Comparison of ENCODE assay signal across 1 cellular context in the genomic region with DNA sequence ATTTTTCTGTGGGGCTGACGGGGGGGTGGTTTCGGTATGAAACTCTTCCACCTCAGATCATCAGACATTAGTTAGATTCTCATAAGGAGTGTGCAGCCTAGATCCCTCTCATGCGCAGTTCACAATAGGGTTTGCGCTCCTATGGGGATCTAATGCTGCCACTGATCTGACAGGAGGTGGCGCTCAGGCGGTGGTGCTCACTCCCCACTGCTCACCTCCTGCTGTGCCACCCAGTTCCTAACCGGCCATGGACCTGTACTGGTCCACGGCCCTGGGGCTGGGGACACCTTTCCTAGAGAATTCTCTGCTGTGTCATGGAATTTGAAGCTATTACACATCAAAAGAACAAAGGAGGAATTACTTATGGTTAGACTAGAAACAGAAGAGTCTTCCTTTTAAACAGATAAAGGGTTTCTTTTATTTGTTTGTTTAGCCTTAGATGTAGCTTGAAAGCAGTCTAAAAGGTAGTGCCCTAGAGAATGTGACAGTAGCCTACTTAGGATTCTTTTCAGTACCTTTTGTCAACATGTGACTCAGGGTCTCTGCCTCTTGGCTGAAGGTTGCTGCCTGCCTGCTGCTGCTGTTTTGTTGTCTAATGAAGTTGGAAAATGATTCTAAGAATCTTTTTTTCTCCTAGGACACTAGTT.
TF ChIP-seq lines count a peak whose summit lies in the region.

No MANE protein-coding gene starts in this region.

TF ChIP-seq in HCT116, 20 proteins besides CTCF, POLR2A, EP300 and RAD21 (continued from another document):
- TF ChIP-seq POLR2AphosphoS5 (IDR thresholded peaks at IDR 0.05; ENCODE audit: low read depth, low read length) (no peak), YY1 (IDR thresholded peaks at IDR 0.05; ENCODE audit: extremely low read depth, insufficient replicate concordance, low read depth, low read length) (no peak), SP1 (IDR thresholded peaks at IDR 0.05; ENCODE audit: low read depth) (no peak), CBX3 (IDR thresholded peaks at IDR 0.05; ENCODE audit: low read depth) (no peak), EGR1 (IDR thresholded peaks at IDR 0.05; ENCODE audit: low read depth) (no peak), EZH2 (IDR thresholded peaks at IDR 0.05) (no peak), JUND (IDR thresholded peaks at IDR 0.05) (no peak), CEBPB (IDR thresholded peaks at IDR 0.05; ENCODE audit: low read depth) (no peak), ZNF274 (IDR thresholded peaks at IDR 0.05; ENCODE audit: low read depth, low read length) (no peak), FOSL1 (IDR thresholded peaks at IDR 0.05; ENCODE audit: low read depth) (no peak)
- TF ChIP-seq, protein P1, sequence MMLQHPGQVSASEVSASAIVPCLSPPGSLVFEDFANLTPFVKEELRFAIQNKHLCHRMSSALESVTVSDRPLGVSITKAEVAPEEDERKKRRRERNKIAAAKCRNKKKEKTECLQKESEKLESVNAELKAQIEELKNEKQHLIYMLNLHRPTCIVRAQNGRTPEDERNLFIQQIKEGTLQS (IDR thresholded peaks at IDR 0.05) = no peak
- TF ChIP-seq, protein P2, sequence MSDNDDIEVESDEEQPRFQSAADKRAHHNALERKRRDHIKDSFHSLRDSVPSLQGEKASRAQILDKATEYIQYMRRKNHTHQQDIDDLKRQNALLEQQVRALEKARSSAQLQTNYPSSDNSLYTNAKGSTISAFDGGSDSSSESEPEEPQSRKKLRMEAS (IDR thresholded peaks at IDR 0.05) = no peak
- TF ChIP-seq, protein P3, sequence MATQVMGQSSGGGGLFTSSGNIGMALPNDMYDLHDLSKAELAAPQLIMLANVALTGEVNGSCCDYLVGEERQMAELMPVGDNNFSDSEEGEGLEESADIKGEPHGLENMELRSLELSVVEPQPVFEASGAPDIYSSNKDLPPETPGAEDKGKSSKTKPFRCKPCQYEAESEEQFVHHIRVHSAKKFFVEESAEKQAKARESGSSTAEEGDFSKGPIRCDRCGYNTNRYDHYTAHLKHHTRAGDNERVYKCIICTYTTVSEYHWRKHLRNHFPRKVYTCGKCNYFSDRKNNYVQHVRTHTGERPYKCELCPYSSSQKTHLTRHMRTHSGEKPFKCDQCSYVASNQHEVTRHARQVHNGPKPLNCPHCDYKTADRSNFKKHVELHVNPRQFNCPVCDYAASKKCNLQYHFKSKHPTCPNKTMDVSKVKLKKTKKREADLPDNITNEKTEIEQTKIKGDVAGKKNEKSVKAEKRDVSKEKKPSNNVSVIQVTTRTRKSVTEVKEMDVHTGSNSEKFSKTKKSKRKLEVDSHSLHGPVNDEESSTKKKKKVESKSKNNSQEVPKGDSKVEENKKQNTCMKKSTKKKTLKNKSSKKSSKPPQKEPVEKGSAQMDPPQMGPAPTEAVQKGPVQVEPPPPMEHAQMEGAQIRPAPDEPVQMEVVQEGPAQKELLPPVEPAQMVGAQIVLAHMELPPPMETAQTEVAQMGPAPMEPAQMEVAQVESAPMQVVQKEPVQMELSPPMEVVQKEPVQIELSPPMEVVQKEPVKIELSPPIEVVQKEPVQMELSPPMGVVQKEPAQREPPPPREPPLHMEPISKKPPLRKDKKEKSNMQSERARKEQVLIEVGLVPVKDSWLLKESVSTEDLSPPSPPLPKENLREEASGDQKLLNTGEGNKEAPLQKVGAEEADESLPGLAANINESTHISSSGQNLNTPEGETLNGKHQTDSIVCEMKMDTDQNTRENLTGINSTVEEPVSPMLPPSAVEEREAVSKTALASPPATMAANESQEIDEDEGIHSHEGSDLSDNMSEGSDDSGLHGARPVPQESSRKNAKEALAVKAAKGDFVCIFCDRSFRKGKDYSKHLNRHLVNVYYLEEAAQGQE (IDR thresholded peaks at IDR 0.05; ENCODE audit: low read depth) = no peak
- TF ChIP-seq, protein P4, sequence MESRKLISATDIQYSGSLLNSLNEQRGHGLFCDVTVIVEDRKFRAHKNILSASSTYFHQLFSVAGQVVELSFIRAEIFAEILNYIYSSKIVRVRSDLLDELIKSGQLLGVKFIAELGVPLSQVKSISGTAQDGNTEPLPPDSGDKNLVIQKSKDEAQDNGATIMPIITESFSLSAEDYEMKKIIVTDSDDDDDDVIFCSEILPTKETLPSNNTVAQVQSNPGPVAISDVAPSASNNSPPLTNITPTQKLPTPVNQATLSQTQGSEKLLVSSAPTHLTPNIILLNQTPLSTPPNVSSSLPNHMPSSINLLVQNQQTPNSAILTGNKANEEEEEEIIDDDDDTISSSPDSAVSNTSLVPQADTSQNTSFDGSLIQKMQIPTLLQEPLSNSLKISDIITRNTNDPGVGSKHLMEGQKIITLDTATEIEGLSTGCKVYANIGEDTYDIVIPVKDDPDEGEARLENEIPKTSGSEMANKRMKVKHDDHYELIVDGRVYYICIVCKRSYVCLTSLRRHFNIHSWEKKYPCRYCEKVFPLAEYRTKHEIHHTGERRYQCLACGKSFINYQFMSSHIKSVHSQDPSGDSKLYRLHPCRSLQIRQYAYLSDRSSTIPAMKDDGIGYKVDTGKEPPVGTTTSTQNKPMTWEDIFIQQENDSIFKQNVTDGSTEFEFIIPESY (IDR thresholded peaks at IDR 0.05; ENCODE audit: extremely low read depth, insufficient replicate concordance, low read length) = no peak
